ENCODE assay signal across 1 cellular context in genomic region chrX:40262641-40263560, GRCh38.
TF ChIP-seq lines count a peak whose summit lies in the region.

No MANE protein-coding gene starts in this region.

TF ChIP-seq in HCT116, 20 proteins besides CTCF, POLR2A, EP300 and RAD21 (continued from another document):
- TF ChIP-seq SIN3A (IDR thresholded peaks at IDR 0.05; ENCODE audit: low read depth) (no peak), SRF (IDR thresholded peaks at IDR 0.05; ENCODE audit: low read depth) (no peak), FOSL1 (IDR thresholded peaks at IDR 0.05; ENCODE audit: low read depth) (no peak), SP1 (IDR thresholded peaks at IDR 0.05; ENCODE audit: low read depth) (no peak), ELF1 (IDR thresholded peaks at IDR 0.05; ENCODE audit: borderline replicate concordance, low read depth) (no peak), CEBPB (IDR thresholded peaks at IDR 0.05; ENCODE audit: low read depth) (no peak), ATF3 (IDR thresholded peaks at IDR 0.05) (no peak), YY1 (IDR thresholded peaks at IDR 0.05; ENCODE audit: extremely low read depth, insufficient replicate concordance, low read depth, low read length) (no peak), POLR2AphosphoS5 (IDR thresholded peaks at IDR 0.05; ENCODE audit: low read depth, low read length) (no peak), EGR1 (IDR thresholded peaks at IDR 0.05; ENCODE audit: low read depth) (no peak), EZH2 (IDR thresholded peaks at IDR 0.05) (no peak), JUND (IDR thresholded peaks at IDR 0.05) (no peak), ZNF274 (IDR thresholded peaks at IDR 0.05; ENCODE audit: low read depth, low read length) (no peak), TCF7L2 (IDR thresholded peaks at IDR 0.05; ENCODE audit: borderline replicate concordance, extremely low read depth, insufficient read depth, insufficient read length) (no peak), ZBTB33 (IDR thresholded peaks at IDR 0.05; ENCODE audit: extremely low read depth, insufficient replicate concordance, low read length) (no peak), ZFX (IDR thresholded peaks at IDR 0.05) (no peak)
